ENCODE assay signal across 19 cellular contexts in the genomic region with DNA sequence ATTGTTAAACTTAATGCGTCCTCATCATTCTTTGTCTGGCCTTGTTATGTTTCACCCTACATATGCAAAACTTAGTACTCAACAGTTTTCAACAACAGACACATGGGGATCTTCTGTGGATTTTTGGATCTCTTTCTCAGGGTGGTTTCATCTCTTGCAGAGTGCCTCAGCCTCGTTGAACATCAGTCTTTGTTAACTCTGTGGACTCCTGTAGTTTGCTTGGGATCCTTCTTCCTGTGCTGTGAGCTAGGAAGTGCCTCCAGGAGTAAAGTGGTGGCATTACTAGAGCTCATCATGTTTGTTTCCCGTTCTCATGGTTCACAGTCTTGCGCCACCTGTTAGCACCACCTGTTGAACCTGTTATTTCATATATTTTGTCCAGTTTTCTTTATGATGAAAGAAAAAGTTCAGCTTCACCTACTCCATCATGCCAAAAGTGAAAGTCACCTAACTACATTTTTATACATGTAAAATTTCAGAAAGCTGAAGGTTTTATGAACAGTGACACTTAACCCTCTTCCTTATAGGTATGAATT. TPM values are rescaled to one million over a fixed set of nuclear protein-coding genes. Genes with fewer than 3 reads are reported as not detected.
A peak's percentile ranks its signal among the peaks of the same experiment; 100 is the strongest.
DNase-seq lines count a peak whose midpoint lies in the region; ATAC-seq, FAIRE-seq and TF ChIP-seq lines count a peak whose summit lies in the region.
"Had no signal": no experiment of that assay in that cellular context is flagged by ENCODE, and none has a peak within 500 bp of the region (broad histone marks: within the 10 kb centered on the region; RNA-seq: fewer than 3 reads in every experiment).

No MANE protein-coding gene starts in this region.

- H3K4me3 Mint-ChIP-seq in activated CD4-positive, alpha-beta T cell treated with anti-CD3 and anti-CD28 coated beads, Interleukin-2, amount 10 ng/mL, durations not matched to agents 7 days and 5 days = no peak overlapping the region
- H3K4me3 Mint-ChIP-seq in endothelial cell (ENCODE audit: unreplicated experiment) = no peak overlapping the region
- no peak overlapping the region for H3K4me3 Mint-ChIP-seq in stimulated activated effector memory CD8-positive, alpha-beta T cell treated with anti-CD3 and anti-CD28 coated beads, Interleukin-12 subunit alpha, Interleukin-12 subunit beta, amount 100 ng/mL, for 72 hours

- no peaks in the 10 kb centered on the region for H3K27me3 ChIP-seq in HUES48 (ENCODE audit: control insufficient read depth, insufficient read depth, low read length)
- H3K27me3 ChIP-seq: hepatocyte, SJCRH30, thyroid gland had no signal

- H3K4me1 Mint-ChIP-seq in activated CD4-positive, alpha-beta T cell treated with anti-CD3 and anti-CD28 coated beads, Interleukin-2, amount 10 ng/mL, durations not matched to agents 7 days and 5 days = peaks cover 28% of the 10 kb centered on the region
- H3K4me1 Mint-ChIP-seq in endothelial cell (ENCODE audit: unreplicated experiment) = peaks cover 4% of the 10 kb centered on the region
- H3K4me1 Mint-ChIP-seq in stimulated activated effector memory CD8-positive, alpha-beta T cell treated with anti-CD3 and anti-CD28 coated beads, Interleukin-12 subunit alpha, Interleukin-12 subunit beta, amount 100 ng/mL, for 72 hours = peaks cover 24% of the 10 kb centered on the region

- H3K9ac ChIP-seq in HUES48 (ENCODE audit: low read depth, low read length) = no peak overlapping the region

- no peaks in the 10 kb centered on the region for H3K9me3 ChIP-seq in HUES48 (ENCODE audit: control insufficient read depth, insufficient read depth, low read length)
- H3K9me3 ChIP-seq: HAP-1, SJCRH30, thyroid gland had no signal

- peaks cover 23% of the 10 kb centered on the region for H3K4me1 ChIP-seq in HUES48 (ENCODE audit: control insufficient read depth, insufficient read depth, low read length)
- H3K4me1 ChIP-seq: SJCRH30, thyroid gland had no signal

- CTCF ChIA-PET in activated CD4-positive, alpha-beta T cell treated with anti-CD3 and anti-CD28 coated beads, Interleukin-2, amount 10 ng/mL, durations not matched to agents 7 days and 5 days (lab: Charles Lee) = interaction anchor here (0.7 to 1.8 kb wide), 4 partner anchors 10 to 84 kb away, joined by 3 to 6 read pairs (median 3); a partner anchor contains a TSS

- POLR2A ChIA-PET in activated CD4-positive, alpha-beta T cell treated with anti-CD3 and anti-CD28 coated beads, Interleukin-2, amount 10 ng/mL, durations not matched to agents 7 days and 5 days (lab: Charles Lee) = no interaction called here

- TF ChIP-seq CTCF in endothelial cell (IDR thresholded peaks at IDR 0.05; ENCODE audit: unreplicated experiment) = no peak

- FAIRE-seq in HTR-8/SVneo (lab: Jason Lieb, UNC) = no peak

- H3K36me3 ChIP-seq in HUES48 (ENCODE audit: control insufficient read depth, insufficient read depth, low read length) = peaks cover 10% of the 10 kb centered on the region
- H3K36me3 ChIP-seq: thyroid gland had no signal

- peak overlapping the region; percentile 4 for H3K27ac ChIP-seq in HUES48 (ENCODE audit: low read depth, low read length)
- H3K27ac ChIP-seq: hepatocyte, SJCRH30, thyroid gland had no signal

- no peak overlapping the region for H3K4me3 ChIP-seq in HUES48 (ENCODE audit: low read depth, low read length)
- H3K4me3 ChIP-seq: HAP-1, hepatocyte, SJCRH30, thyroid gland had no signal

- peak overlapping the region; percentile 11 for H3K27ac Mint-ChIP-seq in activated CD4-positive, alpha-beta T cell treated with anti-CD3 and anti-CD28 coated beads, Interleukin-2, amount 10 ng/mL, durations not matched to agents 7 days and 5 days
- peak overlapping the region; percentile 33 for H3K27ac Mint-ChIP-seq in endothelial cell (ENCODE audit: unreplicated experiment)
- H3K27ac Mint-ChIP-seq in stimulated activated effector memory CD8-positive, alpha-beta T cell treated with anti-CD3 and anti-CD28 coated beads, Interleukin-12 subunit alpha, Interleukin-12 subunit beta, amount 100 ng/mL, for 72 hours = peak overlapping the region; percentile 21

- intact Hi-C loops in sciatic nerve (cut with DNase I) = no loop called here

- no peak for ATAC-seq in stimulated activated effector memory CD8-positive, alpha-beta T cell treated with anti-CD3 and anti-CD28 coated beads, Interleukin-12 subunit alpha, Interleukin-12 subunit beta, amount 100 ng/mL, for 72 hours
- no peak for ATAC-seq in sciatic nerve
- ATAC-seq: left colon had no signal

- peaks cover 5% of the 10 kb centered on the region for H3K9me3 Mint-ChIP-seq in activated CD4-positive, alpha-beta T cell treated with anti-CD3 and anti-CD28 coated beads, Interleukin-2, amount 10 ng/mL, durations not matched to agents 7 days and 5 days
- no peaks in the 10 kb centered on the region for H3K9me3 Mint-ChIP-seq in endothelial cell (ENCODE audit: unreplicated experiment)
- no peaks in the 10 kb centered on the region for H3K9me3 Mint-ChIP-seq in stimulated activated effector memory CD8-positive, alpha-beta T cell treated with anti-CD3 and anti-CD28 coated beads, Interleukin-12 subunit alpha, Interleukin-12 subunit beta, amount 100 ng/mL, for 72 hours

- peaks cover 45% of the 10 kb centered on the region for H3K36me3 Mint-ChIP-seq in activated CD4-positive, alpha-beta T cell treated with anti-CD3 and anti-CD28 coated beads, Interleukin-2, amount 10 ng/mL, durations not matched to agents 7 days and 5 days (ENCODE audit: low read depth)
- H3K36me3 Mint-ChIP-seq in endothelial cell (ENCODE audit: low read depth, unreplicated experiment) = peaks cover 4% of the 10 kb centered on the region
- H3K36me3 Mint-ChIP-seq in stimulated activated effector memory CD8-positive, alpha-beta T cell treated with anti-CD3 and anti-CD28 coated beads, Interleukin-12 subunit alpha, Interleukin-12 subunit beta, amount 100 ng/mL, for 72 hours = peaks cover 46% of the 10 kb centered on the region

- H3K27me3 Mint-ChIP-seq in activated CD4-positive, alpha-beta T cell treated with anti-CD3 and anti-CD28 coated beads, Interleukin-2, amount 10 ng/mL, durations not matched to agents 7 days and 5 days = no peaks in the 10 kb centered on the region
- H3K27me3 Mint-ChIP-seq in endothelial cell (ENCODE audit: unreplicated experiment) = peaks cover 2% of the 10 kb centered on the region

- DNase-seq in activated CD4-positive, alpha-beta T cell treated with anti-CD3 and anti-CD28 coated beads, Interleukin-2, amount 10 ng/mL, durations not matched to agents 7 days and 5 days = no peak
- DNase-seq in activated CD4-positive, alpha-beta T cell treated with anti-CD3 and anti-CD28 coated beads for 48 hours = no peak
- DNase-seq in endothelial cell (ENCODE audit: low spot score) (no peak), HTR-8/SVneo (ENCODE audit: insufficient read length, low spot score) (no peak), islet precursor cell (no peak), sciatic nerve (ENCODE audit: low spot score) (no peak)
- no peak for DNase-seq in stimulated activated effector memory CD8-positive, alpha-beta T cell treated with anti-CD3 and anti-CD28 coated beads, Interleukin-12 subunit alpha, Interleukin-12 subunit beta, amount 100 ng/mL, for 72 hours (ENCODE audit: low spot score in 2 of 2)
- DNase-seq: ACHN, activated gamma-delta T cell treated with Interleukin-2 at 50 U/mL for 16 hours, EL, left colon, NCI-H526, SJCRH30, T-helper 9 cell, thyroid gland had no signal

RNA-seq across cellular contexts. Expression of a gene that starts 27.5 kb away (rescaled TPM):
- total RNA-seq in activated CD4-positive, alpha-beta T cell treated with anti-CD3 and anti-CD28 coated beads, Interleukin-2, amount 10 ng/mL, durations not matched to agents 7 days and 5 days = 10 to 100 TPM; 37.3 to 42.4 TPM
- total RNA-seq in endothelial cell (ENCODE audit: unreplicated experiment) = 44.8 TPM
- 36.5 TPM for total RNA-seq in sciatic nerve

RNA-seq across cellular contexts. Expression of a gene that starts 28.4 kb away (rescaled TPM):
- total RNA-seq in activated CD4-positive, alpha-beta T cell treated with anti-CD3 and anti-CD28 coated beads, Interleukin-2, amount 10 ng/mL, durations not matched to agents 7 days and 5 days = 10 to 100 TPM; 44.8 to 53.5 TPM
- total RNA-seq in endothelial cell (ENCODE audit: unreplicated experiment) (37.8 TPM), sciatic nerve (41.9 TPM)

RNA-seq across cellular contexts. Expression of a gene that starts 49.7 kb away (rescaled TPM):
- total RNA-seq in activated CD4-positive, alpha-beta T cell treated with anti-CD3 and anti-CD28 coated beads, Interleukin-2, amount 10 ng/mL, durations not matched to agents 7 days and 5 days = under 1 TPM; 0.21 to 0.25 TPM
- total RNA-seq in endothelial cell (ENCODE audit: unreplicated experiment) (not detected), sciatic nerve (1.4 TPM)
- total RNA-seq: mononuclear cell had no signal
